26 cellular contexts compared by ENCODE assay signal in genomic region chr5:79605560-79605959, GRCh38. TPM values are rescaled to one million over a fixed set of nuclear protein-coding genes. Genes with fewer than 3 reads are reported as not detected.
A peak's percentile ranks its signal among the peaks of the same experiment; 100 is the strongest.
DNase-seq lines count a peak whose midpoint lies in the region; ATAC-seq, FAIRE-seq and TF ChIP-seq lines count a peak whose summit lies in the region.
"Had no signal": no experiment of that assay in that cellular context is flagged by ENCODE, and none has a peak within 500 bp of the region (broad histone marks: within the 10 kb centered on the region; RNA-seq: fewer than 3 reads in every experiment).

No MANE protein-coding gene starts in this region.

- no peaks in the 10 kb centered on the region for H3K36me3 ChIP-seq in IMR-90 (ENCODE audit: control insufficient read depth, insufficient read depth, low read length)
- H3K36me3 ChIP-seq in K562 (ENCODE audit: control insufficient read depth, insufficient read depth, low read length) = no peaks in the 10 kb centered on the region
- no peaks in the 10 kb centered on the region for H3K36me3 ChIP-seq in left lung
- H3K36me3 ChIP-seq in naive thymus-derived CD4-positive, alpha-beta T cell (ENCODE audit: control insufficient read depth in 2 of 3, insufficient read depth in 3 of 3, low read length in 3 of 3) = no peaks in the 10 kb centered on the region
- H3K36me3 ChIP-seq: BE2C, BLaER1 had no signal

- H4K20me1 ChIP-seq in IMR-90 (ENCODE audit: insufficient read depth, low read length) (no peaks in the 10 kb centered on the region), K562 (replicated peaks; ENCODE audit: control insufficient read depth, insufficient read depth, low read length) (no peaks in the 10 kb centered on the region)
- H4K20me1 ChIP-seq: BLaER1 had no signal

- H3K4ac ChIP-seq in IMR-90 (ENCODE audit: low read depth, low read length) = no peak overlapping the region

- no peak for TF ChIP-seq RAD21 in IMR-90 (IDR thresholded peaks at IDR 0.05; ENCODE audit: low read length)
- no peak for TF ChIP-seq RAD21 in K562 (CRISPR knock-in tag; conservative IDR thresholded peaks at IDR 0.05 in 1 of 2, IDR thresholded peaks at IDR 0.05 in 1 of 2)

- H3K79me2 ChIP-seq in K562 (ENCODE audit: control insufficient read depth, insufficient read depth, low read length) = no peaks in the 10 kb centered on the region; the same call in 2 of the 3 replicates

- no peak overlapping the region for H4K5ac ChIP-seq in IMR-90 (ENCODE audit: low read depth, low read length)

- dilution Hi-C loops in IMR-90 (cut with HindIII; ENCODE audit: low sequenced_read_pairs, unreplicated experiment) = no loop called here

- no peak overlapping the region for H2BK20ac ChIP-seq in IMR-90 (ENCODE audit: low read depth, low read length)

- peaks cover 0 to 18% (median 7%) of the 10 kb centered on the region in 5 donors for H3K27me3 Mint-ChIP-seq in naive thymus-derived CD4-positive, alpha-beta T cell

- CTCF ChIA-PET in IMR-90 (lab: Yijun Ruan, JAX) (no interaction called here), K562 (lab: Yijun Ruan, JAX; ENCODE audit: low intra/inter-chr PET ratio) (no interaction called here)
- CTCF ChIA-PET in naive thymus-derived CD4-positive, alpha-beta T cell (lab: Charles Lee) = no interaction called here

- H2AFZ ChIP-seq in IMR-90 (replicated peaks; ENCODE audit: low read length, poor library complexity) = no peak overlapping the region
- H2AFZ ChIP-seq in K562 (ENCODE audit: low read depth, low read length) = no peak overlapping the region

- no peak overlapping the region for H3K18ac ChIP-seq in IMR-90 (ENCODE audit: low read depth, low read length)

- ATAC-seq in IMR-90 (ENCODE audit: low read depth) (no peak), K562 (no peak), left lung (peak; percentile 37)
- no peak for ATAC-seq in naive thymus-derived CD4-positive, alpha-beta T cell
- ATAC-seq: GM12878 had no signal

- H3K9ac ChIP-seq in IMR-90 (ENCODE audit: low read depth, low read length) (no peak overlapping the region), K562 (ENCODE audit: insufficient read depth in 1 of 2, low read depth in 2 of 2, low read length in 2 of 2) (no peak overlapping the region)
- H3K9ac ChIP-seq: BLaER1 had no signal

- TF ChIP-seq CTCF in IMR-90 (conservative IDR thresholded peaks at IDR 0.05; ENCODE audit: low read depth, low read length) (no peak), K562 (IDR thresholded peaks at IDR 0.05 in 2 of 3, conservative IDR thresholded peaks at IDR 0.05 in 1 of 3; ENCODE audit: insufficient read depth in 2 of 3, low read depth in 1 of 3, low read length in 3 of 3) (no peak), left lung (IDR thresholded peaks at IDR 0.05) (no peak)

- no peak overlapping the region for H3K4me2 ChIP-seq in IMR-90 (ENCODE audit: low read depth, low read length)
- H3K4me2 ChIP-seq in K562 (ENCODE audit: insufficient read depth, low read length) = no peak overlapping the region
- H3K4me2 ChIP-seq: BLaER1 had no signal

- H3K27me3 ChIP-seq in IMR-90 (ENCODE audit: control insufficient read depth, insufficient read depth, low read length) (no peaks in the 10 kb centered on the region), K562 (ENCODE audit: control insufficient read depth in 2 of 2, insufficient read depth in 2 of 2, low read length in 2 of 2) (no peaks in the 10 kb centered on the region), left lung (no peaks in the 10 kb centered on the region)
- H3K27me3 ChIP-seq in naive thymus-derived CD4-positive, alpha-beta T cell (ENCODE audit: control insufficient read depth in 2 of 2, insufficient read depth in 2 of 2, low read length in 2 of 2) = no peaks in the 10 kb centered on the region
- H3K27me3 ChIP-seq: BLaER1 had no signal

- H3K4me3 ChIP-seq in IMR-90 (ENCODE audit: insufficient read depth, low read depth, low read length) = no peak overlapping the region
- no peak overlapping the region for H3K4me3 ChIP-seq in K562
- no peak overlapping the region for H3K4me3 ChIP-seq in left lung
- H3K4me3 ChIP-seq in naive thymus-derived CD4-positive, alpha-beta T cell (ENCODE audit: low read length) = no peak overlapping the region
- H3K4me3 ChIP-seq: BLaER1, GM12878 had no signal

- H3K9me3 Mint-ChIP-seq in naive thymus-derived CD4-positive, alpha-beta T cell = peaks cover 0 to 2% (median 0%) of the 10 kb centered on the region in 11 donors
- H3K9me3 Mint-ChIP-seq: CD8-positive, alpha-beta memory T cell had no signal

- in situ Hi-C loops in IMR-90 (cut with MboI; ENCODE audit: low sequenced_read_pairs) = no loop called here
- in situ Hi-C loops in K562 (cut with MboI) = no loop called here

- H3K56ac ChIP-seq in IMR-90 (ENCODE audit: extremely low read depth, insufficient read depth, low read length) = no peak overlapping the region

- peaks cover 0 to under 1% (median 0%) of the 10 kb centered on the region in 7 donors for H3K4me1 Mint-ChIP-seq in naive thymus-derived CD4-positive, alpha-beta T cell
- H3K4me1 Mint-ChIP-seq: CD14-positive monocyte; CD4-positive, alpha-beta memory T cell; CD8-positive, alpha-beta memory T cell had no signal

- no peak for TF ChIP-seq EP300 in K562 (IDR thresholded peaks at IDR 0.05; ENCODE audit: low read length)

- no peak for DNase-seq in IMR-90
- DNase-seq in K562 (ENCODE audit: extremely low read depth in 1 of 4, low spot score in 3 of 4) = no peak
- DNase-seq in left lung = no peak
- no peak for DNase-seq in naive thymus-derived CD4-positive, alpha-beta T cell
- no peak for DNase-seq in SK-N-DZ (ENCODE audit: low spot score)
- DNase-seq: 8988T; ACHN; BE2C; C1 segment of cervical spinal cord; CD4-positive, alpha-beta memory T cell; CD4-positive, CD25-positive, alpha-beta regulatory T cell; CD8-positive, alpha-beta memory T cell; COR-L47; DMS 273 treated with DMSO at 0.1 percent for 48 hours; DMS153; DMS53; DMS79; DND-41; EL; GDM1 had no signal

- no peak overlapping the region for H2BK15ac ChIP-seq in IMR-90 (ENCODE audit: low read depth, low read length)

- no peak overlapping the region for H3K27ac Mint-ChIP-seq in naive thymus-derived CD4-positive, alpha-beta T cell
- H3K27ac Mint-ChIP-seq: CD4-positive, alpha-beta memory T cell; CD4-positive, CD25-positive, alpha-beta regulatory T cell had no signal

- no peak overlapping the region for H3K14ac ChIP-seq in IMR-90 (replicated peaks; ENCODE audit: low read depth, low read length)

- H3K36me3 Mint-ChIP-seq in naive thymus-derived CD4-positive, alpha-beta T cell = peaks cover 0 to 4% (median 0%) of the 10 kb centered on the region in 5 donors
- H3K36me3 Mint-ChIP-seq: CD14-positive monocyte; CD4-positive, alpha-beta memory T cell; CD4-positive, CD25-positive, alpha-beta regulatory T cell; CD8-positive, alpha-beta memory T cell had no signal

- no peak overlapping the region for H3K27ac ChIP-seq in IMR-90 (ENCODE audit: insufficient read depth, low read length)
- no peak overlapping the region for H3K27ac ChIP-seq in K562 (ENCODE audit: extremely low read depth, low read depth, low read length)
- no peak overlapping the region for H3K27ac ChIP-seq in left lung
- H3K27ac ChIP-seq in naive thymus-derived CD4-positive, alpha-beta T cell (ENCODE audit: low read depth, low read length) = no peak overlapping the region
- H3K27ac ChIP-seq: BLaER1 had no signal

- no peak overlapping the region for H4K91ac ChIP-seq in IMR-90 (ENCODE audit: insufficient read depth, low read depth, low read length)

- POLR2A ChIA-PET in IMR-90 (lab: Charles Lee; ENCODE audit: unreplicated experiment) (no interaction called here), K562 (lab: Yijun Ruan, JAX) (no interaction called here)
- POLR2A ChIA-PET in naive thymus-derived CD4-positive, alpha-beta T cell (lab: Charles Lee) = no interaction called here

- H3K4me3 Mint-ChIP-seq in naive thymus-derived CD4-positive, alpha-beta T cell = no peak overlapping the region
- H3K4me3 Mint-ChIP-seq: CD14-positive monocyte; CD4-positive, alpha-beta memory T cell; CD4-positive, CD25-positive, alpha-beta regulatory T cell; CD8-positive, alpha-beta memory T cell had no signal

- BruUV-seq in IMR-90 (replicated peaks; lab: Mats Ljungman, UMichigan) (no TSS peak), K562 (replicated peaks; lab: Mats Ljungman, UMichigan) (no TSS peak)

- TF ChIP-seq POLR2A in IMR-90 (IDR thresholded peaks at IDR 0.05; ENCODE audit: low read depth, low read length) = no peak
- TF ChIP-seq POLR2A in K562 (conservative IDR thresholded peaks at IDR 0.05) = no peak

- no peak overlapping the region for H2AK5ac ChIP-seq in IMR-90 (ENCODE audit: low read depth, low read length)

- no peak overlapping the region for H3K23ac ChIP-seq in IMR-90 (ENCODE audit: low read depth, low read length)

- no peaks in the 10 kb centered on the region for H3K79me1 ChIP-seq in IMR-90 (ENCODE audit: low read depth in 1 of 2, low read length in 2 of 2)

- H2BK120ac ChIP-seq in IMR-90 (ENCODE audit: low read depth, low read length) = no peak overlapping the region

- intact Hi-C loops in IMR-90 (cut with micrococcal nuclease) = no loop called here
- intact Hi-C loops in K562 (cut with micrococcal nuclease) = no loop called here
- intact Hi-C loops in left lung (cut with DNase I) = no loop called here
- intact Hi-C loops in naive thymus-derived CD4-positive, alpha-beta T cell (cut with micrococcal nuclease) = no loop called here

- H3K4me1 ChIP-seq in IMR-90 (ENCODE audit: control insufficient read depth, insufficient read depth, low read length) (no peaks in the 10 kb centered on the region), K562 (replicated peaks in 1 of 2; ENCODE audit: control insufficient read depth in 2 of 2, insufficient read depth in 2 of 2, low read length in 2 of 2) (peaks cover 0 to 8% of the 10 kb centered on the region in 2 experiments; a peak in 2 of 5 replicates), left lung (no peaks in the 10 kb centered on the region)
- H3K4me1 ChIP-seq in naive thymus-derived CD4-positive, alpha-beta T cell (ENCODE audit: control insufficient read depth in 2 of 2, insufficient read depth in 2 of 2, low read length in 2 of 2) = no peaks in the 10 kb centered on the region
- H3K4me1 ChIP-seq: BE2C, BLaER1 had no signal

- no peak overlapping the region for H2AK9ac ChIP-seq in IMR-90 (replicated peaks; ENCODE audit: low read depth, low read length, poor library complexity)

- no CpG with 5 or more reads among the region's 2 CpGs for WGBS in IMR-90 (ENCODE audit: extremely low coverage in 2 of 2, insufficient read length in 1 of 2), 2 experiments
- 53% methylated on average over 2 of the region's 2 CpGs for WGBS in K562 (ENCODE audit: insufficient coverage, low coverage, missing lambda C conversion rate)

- H2BK5ac ChIP-seq in IMR-90 (ENCODE audit: low read depth, low read length, poor library complexity, severe bottlenecking) = no peak overlapping the region

- no peaks in the 10 kb centered on the region for H3K9me1 ChIP-seq in IMR-90 (ENCODE audit: insufficient read depth, low read length)
- H3K9me1 ChIP-seq in K562 (ENCODE audit: control insufficient read depth, insufficient read depth, low read length) = no peaks in the 10 kb centered on the region

- H3K9me3 ChIP-seq in IMR-90 (ENCODE audit: control insufficient read depth, insufficient read depth, low read length) (no peaks in the 10 kb centered on the region), K562 (replicated peaks; ENCODE audit: control insufficient read depth, insufficient read depth, low read depth, low read length) (peaks cover 5% of the 10 kb centered on the region; the same call in 1 of the 2 replicates), left lung (no peaks in the 10 kb centered on the region)
- H3K9me3 ChIP-seq in naive thymus-derived CD4-positive, alpha-beta T cell (ENCODE audit: control insufficient read depth in 2 of 3, low read length in 3 of 3) = no peaks in the 10 kb centered on the region
- H3K9me3 ChIP-seq: BE2C, BLaER1 had no signal

- no peak overlapping the region for H4K8ac ChIP-seq in IMR-90 (ENCODE audit: low read depth in 2 of 2, low read length in 2 of 2)

- no peak for FAIRE-seq in K562 (lab: Jason Lieb, UNC)
- FAIRE-seq: A204.1, GM12878, GM12892, GM18507 had no signal

RNA-seq across cellular contexts. Expression of gene TENT2, which starts 6.7 kb away (rescaled TPM):
- total RNA-seq in IMR-90 (2012; rRNA removed) (36.4 and 41.4 TPM in 2 replicates), K562 (2014; rRNA removed) (43.5 and 58.8 TPM in 2 replicates), K562 (2014; rRNA removed; fragmentation: Illumina TruSeq; extraction: Trizol) (83.4 and 88.1 TPM in 2 replicates), K562 (2015; rRNA removed; fragmentation: Illumina TruSeq; extraction: Trizol) (81.0 and 84.3 TPM in 2 replicates), K562 (2021) (73.3 and 76.6 TPM in 2 replicates), left lung (10 to 100 TPM; 53.1 to 69.0 TPM)
- polyA plus RNA-seq in IMR-90 (2012; rRNA removed) (17.1 and 20.0 TPM in 2 replicates), K562 (2011; rRNA removed) (98.3 and 111 TPM in 2 replicates), K562 (2014; fragmentation: Illumina TruSeq; extraction: Trizol) (63.3 and 84.4 TPM in 2 replicates), K562 (2014; fragmentation: Nextera tagmentation; extraction: Ambion mirVana) (10 to 100 TPM; 29.0 to 39.4 TPM), K562 (2014; rRNA removed) (38.5 and 44.3 TPM in 2 replicates)
- 5.8 and 6.7 TPM in 2 replicates for polyA plus RNA-seq in IMR-90 (2012; cell fraction: cytosol; rRNA removed)
- polyA plus RNA-seq in IMR-90 (2012; cell fraction: nucleus; rRNA removed; ENCODE audit: low replicate concordance) = 9.6 and 61.5 TPM in 2 replicates
- total RNA-seq in K562 (2011; cell fraction: chromatin; rRNA removed; ENCODE audit: low replicate concordance) = 138 and 372 TPM in 2 replicates
- 46.2 and 68.8 TPM in 2 replicates for total RNA-seq in K562 (2011; cell fraction: nucleolus; rRNA removed)
- total RNA-seq in K562 (2011; cell fraction: nucleoplasm; rRNA removed) = 161 and 303 TPM in 2 replicates
- 48.3 and 64.7 TPM in 2 replicates for polyA plus RNA-seq in K562 (2011; cell fraction: cytosol; rRNA removed)
- polyA plus RNA-seq in K562 (2011; cell fraction: nucleus; rRNA removed) = 81.2 and 132 TPM in 2 replicates
- polyA plus RNA-seq in K562 (2012) = 36.8 and 45.9 TPM in 2 replicates
- 151 and 190 TPM in 2 replicates for polyA minus RNA-seq in K562 (2011; rRNA and poly(A)+ RNA removed)
- 45.4 and 47.5 TPM in 2 replicates for polyA minus RNA-seq in K562 (2011; cell fraction: cytosol; rRNA and poly(A)+ RNA removed)
- polyA minus RNA-seq in K562 (2011; cell fraction: nucleus; rRNA and poly(A)+ RNA removed) = 68.1 and 142 TPM in 2 replicates
- 100 to 1,000 TPM; 102 to 154 (median 111) TPM for total RNA-seq in naive thymus-derived CD4-positive, alpha-beta T cell
- 10 to 100 TPM; 49.3 to 51.5 TPM for polyA plus RNA-seq in naive thymus-derived CD4-positive, alpha-beta T cell
- polyA plus RNA-seq in SK-N-DZ (2014; cell fraction: cytosol; rRNA removed) = 18.5 and 30.3 TPM in 2 replicates
- polyA plus RNA-seq in SK-N-DZ (2014; cell fraction: nucleus; rRNA removed) = 46.1 and 55.8 TPM in 2 replicates
